Comparison of ENCODE assay signal across 1 cellular context in the genomic region with DNA sequence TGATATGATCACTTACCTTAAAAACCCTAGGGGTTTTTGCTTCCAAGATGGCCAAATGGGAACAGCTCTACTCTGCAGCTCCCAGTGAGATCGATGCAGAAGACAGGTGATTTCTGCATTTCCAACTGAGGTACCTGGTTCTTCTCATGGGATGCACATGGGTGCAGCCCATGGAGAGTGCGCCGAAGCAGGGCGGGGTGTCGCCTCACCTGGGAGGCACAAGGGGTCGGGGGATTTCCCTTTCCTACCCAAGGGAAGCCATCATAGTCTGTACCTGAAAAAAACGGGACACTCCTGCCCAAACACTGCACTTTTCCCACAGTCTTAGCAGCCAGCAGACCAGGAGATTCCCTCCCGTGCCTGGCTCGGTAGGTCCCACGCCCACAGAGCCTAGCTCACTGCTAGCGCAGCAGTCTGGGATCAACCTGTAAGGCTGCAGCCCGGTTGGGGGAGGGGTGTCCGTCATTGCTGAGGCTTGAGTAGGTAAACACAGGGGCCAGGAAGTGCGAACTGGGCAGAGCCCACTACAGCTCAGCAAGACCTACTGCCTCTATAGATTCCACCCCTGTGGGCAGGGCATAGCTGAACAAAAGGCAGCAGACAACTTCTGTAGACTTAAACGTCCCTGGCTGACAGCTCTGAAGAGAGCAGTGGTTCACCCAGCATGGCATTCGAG.
TF ChIP-seq lines count a peak whose summit lies in the region.

No MANE protein-coding gene starts in this region.

TF ChIP-seq in HepG2, 621 proteins besides CTCF, POLR2A, EP300 and RAD21 (continued from another document):
- TF ChIP-seq, protein P1, sequence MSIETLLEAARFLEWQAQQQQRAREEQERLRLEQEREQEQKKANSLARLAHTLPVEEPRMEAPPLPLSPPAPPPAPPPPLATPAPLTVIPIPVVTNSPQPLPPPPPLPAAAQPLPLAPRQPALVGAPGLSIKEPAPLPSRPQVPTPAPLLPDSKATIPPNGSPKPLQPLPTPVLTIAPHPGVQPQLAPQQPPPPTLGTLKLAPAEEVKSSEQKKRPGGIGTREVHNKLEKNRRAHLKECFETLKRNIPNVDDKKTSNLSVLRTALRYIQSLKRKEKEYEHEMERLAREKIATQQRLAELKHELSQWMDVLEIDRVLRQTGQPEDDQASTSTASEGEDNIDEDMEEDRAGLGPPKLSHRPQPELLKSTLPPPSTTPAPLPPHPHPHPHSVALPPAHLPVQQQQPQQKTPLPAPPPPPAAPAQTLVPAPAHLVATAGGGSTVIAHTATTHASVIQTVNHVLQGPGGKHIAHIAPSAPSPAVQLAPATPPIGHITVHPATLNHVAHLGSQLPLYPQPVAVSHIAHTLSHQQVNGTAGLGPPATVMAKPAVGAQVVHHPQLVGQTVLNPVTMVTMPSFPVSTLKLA (IDR thresholded peaks at IDR 0.05): no peak
- TF ChIP-seq ZNF562 (CRISPR knock-in tag; IDR thresholded peaks at IDR 0.05; ENCODE audit: borderline replicate concordance): no peak
